ENCODE assay signal across 1 cellular context in genomic region chr9:136789523-136789937, GRCh38.
TF ChIP-seq lines count a peak whose summit lies in the region.

No MANE protein-coding gene starts in this region.

TF ChIP-seq in HepG2, 621 proteins besides CTCF, POLR2A, EP300 and RAD21 (continued from another document and continues in another):
- no peak for TF ChIP-seq ZNF407 (CRISPR knock-in tag; IDR thresholded peaks at IDR 0.05; ENCODE audit: not compliant biosample characterization)
- TF ChIP-seq ESRRA (CRISPR knock-in tag; IDR thresholded peaks at IDR 0.05; ENCODE audit: low read depth) = no peak
- TF ChIP-seq ZNF549 (CRISPR knock-in tag; IDR thresholded peaks at IDR 0.05) = no peak
- no peak; the same call in 1 of the 2 replicates for TF ChIP-seq MEF2D (CRISPR knock-in tag; IDR thresholded peaks at IDR 0.05)
- no peak for TF ChIP-seq YEATS2 (CRISPR knock-in tag; IDR thresholded peaks at IDR 0.05; ENCODE audit: borderline replicate concordance)
- TF ChIP-seq PREB (CRISPR knock-in tag; IDR thresholded peaks at IDR 0.05) = no peak
- TF ChIP-seq, protein P1, sequence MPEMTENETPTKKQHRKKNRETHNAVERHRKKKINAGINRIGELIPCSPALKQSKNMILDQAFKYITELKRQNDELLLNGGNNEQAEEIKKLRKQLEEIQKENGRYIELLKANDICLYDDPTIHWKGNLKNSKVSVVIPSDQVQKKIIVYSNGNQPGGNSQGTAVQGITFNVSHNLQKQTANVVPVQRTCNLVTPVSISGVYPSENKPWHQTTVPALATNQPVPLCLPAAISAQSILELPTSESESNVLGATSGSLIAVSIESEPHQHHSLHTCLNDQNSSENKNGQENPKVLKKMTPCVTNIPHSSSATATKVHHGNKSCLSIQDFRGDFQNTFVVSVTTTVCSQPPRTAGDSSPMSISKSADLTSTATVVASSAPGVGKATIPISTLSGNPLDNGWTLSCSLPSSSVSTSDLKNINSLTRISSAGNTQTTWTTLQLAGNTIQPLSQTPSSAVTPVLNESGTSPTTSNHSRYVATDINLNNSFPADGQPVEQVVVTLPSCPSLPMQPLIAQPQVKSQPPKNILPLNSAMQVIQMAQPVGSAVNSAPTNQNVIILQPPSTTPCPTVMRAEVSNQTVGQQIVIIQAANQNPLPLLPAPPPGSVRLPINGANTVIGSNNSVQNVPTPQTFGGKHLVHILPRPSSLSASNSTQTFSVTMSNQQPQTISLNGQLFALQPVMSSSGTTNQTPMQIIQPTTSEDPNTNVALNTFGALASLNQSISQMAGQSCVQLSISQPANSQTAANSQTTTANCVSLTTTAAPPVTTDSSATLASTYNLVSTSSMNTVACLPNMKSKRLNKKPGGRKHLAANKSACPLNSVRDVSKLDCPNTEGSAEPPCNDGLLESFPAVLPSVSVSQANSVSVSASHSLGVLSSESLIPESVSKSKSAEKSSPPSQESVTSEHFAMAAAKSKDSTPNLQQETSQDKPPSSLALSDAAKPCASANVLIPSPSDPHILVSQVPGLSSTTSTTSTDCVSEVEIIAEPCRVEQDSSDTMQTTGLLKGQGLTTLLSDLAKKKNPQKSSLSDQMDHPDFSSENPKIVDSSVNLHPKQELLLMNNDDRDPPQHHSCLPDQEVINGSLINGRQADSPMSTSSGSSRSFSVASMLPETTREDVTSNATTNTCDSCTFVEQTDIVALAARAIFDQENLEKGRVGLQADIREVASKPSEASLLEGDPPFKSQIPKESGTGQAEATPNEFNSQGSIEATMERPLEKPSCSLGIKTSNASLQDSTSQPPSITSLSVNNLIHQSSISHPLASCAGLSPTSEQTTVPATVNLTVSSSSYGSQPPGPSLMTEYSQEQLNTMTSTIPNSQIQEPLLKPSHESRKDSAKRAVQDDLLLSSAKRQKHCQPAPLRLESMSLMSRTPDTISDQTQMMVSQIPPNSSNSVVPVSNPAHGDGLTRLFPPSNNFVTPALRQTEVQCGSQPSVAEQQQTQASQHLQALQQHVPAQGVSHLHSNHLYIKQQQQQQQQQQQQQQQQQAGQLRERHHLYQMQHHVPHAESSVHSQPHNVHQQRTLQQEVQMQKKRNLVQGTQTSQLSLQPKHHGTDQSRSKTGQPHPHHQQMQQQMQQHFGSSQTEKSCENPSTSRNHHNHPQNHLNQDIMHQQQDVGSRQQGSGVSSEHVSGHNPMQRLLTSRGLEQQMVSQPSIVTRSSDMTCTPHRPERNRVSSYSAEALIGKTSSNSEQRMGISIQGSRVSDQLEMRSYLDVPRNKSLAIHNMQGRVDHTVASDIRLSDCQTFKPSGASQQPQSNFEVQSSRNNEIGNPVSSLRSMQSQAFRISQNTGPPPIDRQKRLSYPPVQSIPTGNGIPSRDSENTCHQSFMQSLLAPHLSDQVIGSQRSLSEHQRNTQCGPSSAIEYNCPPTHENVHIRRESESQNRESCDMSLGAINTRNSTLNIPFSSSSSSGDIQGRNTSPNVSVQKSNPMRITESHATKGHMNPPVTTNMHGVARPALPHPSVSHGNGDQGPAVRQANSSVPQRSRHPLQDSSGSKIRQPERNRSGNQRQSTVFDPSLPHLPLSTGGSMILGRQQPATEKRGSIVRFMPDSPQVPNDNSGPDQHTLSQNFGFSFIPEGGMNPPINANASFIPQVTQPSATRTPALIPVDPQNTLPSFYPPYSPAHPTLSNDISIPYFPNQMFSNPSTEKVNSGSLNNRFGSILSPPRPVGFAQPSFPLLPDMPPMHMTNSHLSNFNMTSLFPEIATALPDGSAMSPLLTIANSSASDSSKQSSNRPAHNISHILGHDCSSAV (CRISPR knock-in tag; IDR thresholded peaks at IDR 0.05; ENCODE audit: borderline replicate concordance) = no peak
- TF ChIP-seq, protein P2, sequence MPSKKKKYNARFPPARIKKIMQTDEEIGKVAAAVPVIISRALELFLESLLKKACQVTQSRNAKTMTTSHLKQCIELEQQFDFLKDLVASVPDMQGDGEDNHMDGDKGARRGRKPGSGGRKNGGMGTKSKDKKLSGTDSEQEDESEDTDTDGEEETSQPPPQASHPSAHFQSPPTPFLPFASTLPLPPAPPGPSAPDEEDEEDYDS (CRISPR knock-in tag; IDR thresholded peaks at IDR 0.05) = peak; percentile 92
- TF ChIP-seq ATF6 (CRISPR knock-in tag; conservative IDR thresholded peaks at IDR 0.05) = no peak
- no peak for TF ChIP-seq ATF1 (CRISPR knock-in tag; IDR thresholded peaks at IDR 0.05)
- TF ChIP-seq ZFP41 (CRISPR knock-in tag; IDR thresholded peaks at IDR 0.05; ENCODE audit: borderline replicate concordance) = no peak
- no peak for TF ChIP-seq ZBTB21 (CRISPR knock-in tag; IDR thresholded peaks at IDR 0.05)
- TF ChIP-seq PITX1 (CRISPR knock-in tag; IDR thresholded peaks at IDR 0.05) = peak; percentile 99
- TF ChIP-seq ATF7 (IDR thresholded peaks at IDR 0.05) = no peak
- TF ChIP-seq ATF7 (CRISPR knock-in tag; IDR thresholded peaks at IDR 0.05) = no peak
- TF ChIP-seq ARID4A (CRISPR knock-in tag; IDR thresholded peaks at IDR 0.05; ENCODE audit: borderline replicate concordance) = peak; percentile 25; the same call in 1 of the 2 replicates
- peak; percentile 45 for TF ChIP-seq POLR2AphosphoS5 (IDR thresholded peaks at IDR 0.05; ENCODE audit: low read depth, low read length)
- no peak for TF ChIP-seq SAFB2 (CRISPR knock-in tag; IDR thresholded peaks at IDR 0.05; ENCODE audit: borderline replicate concordance, low read depth)
- no peak for TF ChIP-seq NR2F2 (IDR thresholded peaks at IDR 0.05; ENCODE audit: borderline replicate concordance, low read depth)
- TF ChIP-seq ZGPAT (CRISPR knock-in tag; IDR thresholded peaks at IDR 0.05) = 0 out of 2 replicates have a peak, but pooled peaks have one; percentile 5
- TF ChIP-seq CBX1 (IDR thresholded peaks at IDR 0.05; ENCODE audit: low read depth) = no peak
- TF ChIP-seq, protein P3, sequence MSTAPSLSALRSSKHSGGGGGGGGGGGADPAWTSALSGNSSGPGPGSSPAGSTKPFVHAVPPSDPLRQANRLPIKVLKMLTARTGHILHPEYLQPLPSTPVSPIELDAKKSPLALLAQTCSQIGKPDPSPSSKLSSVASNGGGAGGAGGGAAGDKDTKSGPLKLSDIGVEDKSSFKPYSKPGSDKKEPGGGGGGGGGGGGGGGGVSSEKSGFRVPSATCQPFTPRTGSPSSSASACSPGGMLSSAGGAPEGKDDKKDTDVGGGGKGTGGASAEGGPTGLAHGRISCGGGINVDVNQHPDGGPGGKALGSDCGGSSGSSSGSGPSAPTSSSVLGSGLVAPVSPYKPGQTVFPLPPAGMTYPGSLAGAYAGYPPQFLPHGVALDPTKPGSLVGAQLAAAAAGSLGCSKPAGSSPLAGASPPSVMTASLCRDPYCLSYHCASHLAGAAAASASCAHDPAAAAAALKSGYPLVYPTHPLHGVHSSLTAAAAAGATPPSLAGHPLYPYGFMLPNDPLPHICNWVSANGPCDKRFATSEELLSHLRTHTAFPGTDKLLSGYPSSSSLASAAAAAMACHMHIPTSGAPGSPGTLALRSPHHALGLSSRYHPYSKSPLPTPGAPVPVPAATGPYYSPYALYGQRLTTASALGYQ (CRISPR knock-in tag; IDR thresholded peaks at IDR 0.05) = no peak
